ENCODE assay signal across 19 cellular contexts in genomic region chr9:89803403-89803802, GRCh38.
"Had no signal": no experiment of that assay in that cellular context is flagged by ENCODE, and none has a peak within 500 bp of the region (broad histone marks: within the 10 kb centered on the region; RNA-seq: fewer than 3 reads in every experiment).

No MANE protein-coding gene starts in this region.

- H3K36me3 ChIP-seq: colonic mucosa, gastrocnemius medialis, ovary, right lobe of liver had no signal

- H3K27me3 ChIP-seq: colonic mucosa, gastrocnemius medialis, ovary, right lobe of liver had no signal

- H3K9me3 ChIP-seq: colonic mucosa, gastrocnemius medialis, mucosa of descending colon, ovary, right lobe of liver had no signal

- H3K4me3 Mint-ChIP-seq: effector memory CD8-positive, alpha-beta T cell; mesothelial cell of epicardium; naive B cell; stimulated activated naive B cell treated with anti-CD40 and anti-IgM and Interleukin-4, amounts not matched to agents 10 μg/mL and 1 μg/mL and 100 μg/mL, for 72 hours; stimulated activated naive CD8-positive, alpha-beta T cell treated with anti-CD3 and anti-CD28 coated beads, Interleukin-15, Interleukin-2, amounts not matched to agents 100 ng/mL and 50 ng/mL, for 24 hours; type B pancreatic cell had no signal

- H3K4me1 ChIP-seq: colonic mucosa had no signal

- H3K4me3 ChIP-seq: colonic mucosa, gastrocnemius medialis, mucosa of descending colon, ovary, right lobe of liver had no signal

- DNase-seq: colonic mucosa; dermis blood vessel endothelial cell; effector memory CD8-positive, alpha-beta T cell; kidney; mesenchymal stem cell; mucosa of descending colon; naive B cell; right lobe of liver; small intestine; stimulated activated CD4-positive, alpha-beta T cell treated with anti-CD3 and anti-CD28 coated beads, Interleukin-15, amount 100 ng/mL, for 24 hours; stimulated activated CD4-positive, alpha-beta T cell treated with anti-CD3 and anti-CD28 coated beads, Interleukin-2, amount 100 ng/mL, for 48 hours; stimulated activated naive B cell treated with anti-CD40 and anti-IgM and Interleukin-4, amounts not matched to agents 10 μg/mL and 1 μg/mL and 100 μg/mL, for 72 hours had no signal

- H3K27ac ChIP-seq: colonic mucosa, gastrocnemius medialis, ovary had no signal

- H3K9me3 Mint-ChIP-seq: effector memory CD8-positive, alpha-beta T cell; mesothelial cell of epicardium; naive B cell; nephron; stimulated activated naive B cell treated with anti-CD40 and anti-IgM and Interleukin-4, amounts not matched to agents 10 μg/mL and 1 μg/mL and 100 μg/mL, for 72 hours; stimulated activated naive CD8-positive, alpha-beta T cell treated with anti-CD3 and anti-CD28 coated beads, Interleukin-15, Interleukin-2, amounts not matched to agents 100 ng/mL and 50 ng/mL, for 24 hours; type B pancreatic cell had no signal

- H3K27ac Mint-ChIP-seq: effector memory CD8-positive, alpha-beta T cell; mesothelial cell of epicardium; naive B cell; progenitor cell of endocrine pancreas; stimulated activated naive CD8-positive, alpha-beta T cell treated with anti-CD3 and anti-CD28 coated beads, Interleukin-15, Interleukin-2, amounts not matched to agents 100 ng/mL and 50 ng/mL, for 24 hours; type B pancreatic cell had no signal

- ATAC-seq: effector memory CD8-positive, alpha-beta T cell; mucosa of descending colon; stimulated activated naive B cell treated with anti-CD40 and anti-IgM and Interleukin-4, amounts not matched to agents 10 μg/mL and 1 μg/mL and 100 μg/mL, for 72 hours had no signal

- H3K36me3 Mint-ChIP-seq: mesothelial cell of epicardium; naive B cell; stimulated activated naive B cell treated with anti-CD40 and anti-IgM and Interleukin-4, amounts not matched to agents 10 μg/mL and 1 μg/mL and 100 μg/mL, for 72 hours; type B pancreatic cell had no signal

- H3K27me3 Mint-ChIP-seq: stimulated activated naive B cell treated with anti-CD40 and anti-IgM and Interleukin-4, amounts not matched to agents 10 μg/mL and 1 μg/mL and 100 μg/mL, for 72 hours had no signal
